8 cellular contexts compared by ENCODE assay signal in the genomic region with DNA sequence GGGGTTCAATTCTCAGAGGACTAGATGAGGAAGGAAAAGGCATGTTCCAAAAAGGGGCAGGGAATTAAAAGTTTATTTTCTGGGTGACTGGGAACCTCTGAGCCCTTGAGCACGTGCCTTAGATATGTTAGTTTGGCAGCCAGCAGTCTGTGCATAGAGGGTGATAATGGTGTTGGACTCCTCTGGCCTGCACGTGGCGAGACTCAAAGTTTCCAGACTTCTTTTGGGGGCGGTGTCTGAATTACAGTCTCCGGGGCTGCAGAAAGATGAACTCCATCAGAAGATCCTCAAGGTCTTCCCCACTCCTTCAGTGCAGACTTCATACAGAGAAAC. TPM values are rescaled to one million over a fixed set of nuclear protein-coding genes. Genes with fewer than 3 reads are reported as not detected.
A peak's percentile ranks its signal among the peaks of the same experiment; 100 is the strongest.
DNase-seq lines count a peak whose midpoint lies in the region; ATAC-seq and TF ChIP-seq lines count a peak whose summit lies in the region.

No MANE protein-coding gene starts in this region.

- peaks cover 21% of the 10 kb centered on the region for H4K20me1 ChIP-seq in DND-41 (ENCODE audit: insufficient read depth, low read length)

- H3K27me3 ChIP-seq in DND-41 (ENCODE audit: insufficient read depth, low read length, poor library complexity) (peaks cover 13% of the 10 kb centered on the region), tibial nerve (no peaks in the 10 kb centered on the region)

- H3K36me3 ChIP-seq in DND-41 (ENCODE audit: insufficient read depth, low read length), result no peaks in the 10 kb centered on the region
- H3K36me3 ChIP-seq in tibial nerve, result no peaks in the 10 kb centered on the region

- H3K4me1 ChIP-seq in DND-41 (ENCODE audit: insufficient read depth, low read length), result peaks cover 20% of the 10 kb centered on the region
- H3K4me1 ChIP-seq in tibial nerve, result peaks cover 0 to 40% (median 16%) of the 10 kb centered on the region in 4 donors

- peak overlapping the region; percentile 62 for H3K9ac ChIP-seq in DND-41 (ENCODE audit: low read depth, low read length)

- DNase-seq in DND-41 (no peak), NOMO-1 treated with DMSO at 0.1 percent for 48 hours (lab: John Stamatoyannopoulos, UW; ENCODE audit: unreplicated experiment) (peak; percentile 22), caudate nucleus (lab: John Stamatoyannopoulos, UW) (peak in 1 of 61 donors; percentile 29), lung microvascular endothelial cell (ENCODE audit: low read depth in 2 of 2) (peak; percentile 18 to 21), tibial nerve (ENCODE audit: low spot score in 2 of 2) (peak in 1 of 2 donors; percentile 36)

- no peak for TF ChIP-seq EP300 in tibial nerve (IDR thresholded peaks at IDR 0.05)

- H2AFZ ChIP-seq in DND-41 (ENCODE audit: low read depth, low read length), result peak overlapping the region; percentile 99

- H3K79me2 ChIP-seq in DND-41 (ENCODE audit: insufficient read depth, low read length), result no peaks in the 10 kb centered on the region

- TF ChIP-seq CTCF in DND-41 (IDR thresholded peaks at IDR 0.05; ENCODE audit: borderline replicate concordance, extremely low read depth, low read length, poor library complexity, severe bottlenecking) (no peak), tibial nerve (IDR thresholded peaks at IDR 0.05) (no peak)

- 4 to 6% methylated on average over 5 of the region's 5 CpGs for WGBS in tibial nerve, 2 donors

- H3K9me3 ChIP-seq in DND-41 (ENCODE audit: insufficient read depth, low read length, severe bottlenecking) (no peaks in the 10 kb centered on the region), tibial nerve (no peaks in the 10 kb centered on the region)

- peak; percentile 13; the same call in 2 of the 3 replicates for ATAC-seq in DND-41 (ENCODE audit: insufficient read depth, low read depth)
- ATAC-seq in GM19397 (IDR thresholded peaks at IDR 0.05; ENCODE audit: unreplicated experiment), result no peak
- no peak for ATAC-seq in GM18909 (IDR thresholded peaks at IDR 0.05; ENCODE audit: poor library complexity, unreplicated experiment)
- ATAC-seq in GM21723 (IDR thresholded peaks at IDR 0.05; ENCODE audit: unreplicated experiment), result no peak

- peak overlapping the region; percentile 97 for H3K4me2 ChIP-seq in DND-41 (ENCODE audit: insufficient read depth, low read length)

- H3K4me3 ChIP-seq in DND-41 (ENCODE audit: low read depth in 1 of 2, low read length in 2 of 2), result peak overlapping the region; percentile 27 to 63; a peak in 3 of 4 replicates
- peak overlapping the region; percentile 55 to 83 (median 59) for H3K4me3 ChIP-seq in tibial nerve

- H3K27ac ChIP-seq in DND-41 (ENCODE audit: low read length), result peak overlapping the region; percentile 77
- H3K27ac ChIP-seq in caudate nucleus (ENCODE audit: low read depth, low read length), result peak overlapping the region; percentile 6
- peak overlapping the region in 2 of 4 donors; percentile 58 to 87 for H3K27ac ChIP-seq in tibial nerve

- no peak for TF ChIP-seq POLR2A in tibial nerve (IDR thresholded peaks at IDR 0.05)

RNA-seq across cellular contexts. Expression of a gene that starts 0.9 kb away (rescaled TPM):
- total RNA-seq in lung microvascular endothelial cell (1.5 and 2.0 TPM in 2 replicates), tibial nerve (10 to 100 TPM; 18.0 to 37.9 (median 23.5) TPM)
